21 cellular contexts compared by ENCODE assay signal in the genomic region with DNA sequence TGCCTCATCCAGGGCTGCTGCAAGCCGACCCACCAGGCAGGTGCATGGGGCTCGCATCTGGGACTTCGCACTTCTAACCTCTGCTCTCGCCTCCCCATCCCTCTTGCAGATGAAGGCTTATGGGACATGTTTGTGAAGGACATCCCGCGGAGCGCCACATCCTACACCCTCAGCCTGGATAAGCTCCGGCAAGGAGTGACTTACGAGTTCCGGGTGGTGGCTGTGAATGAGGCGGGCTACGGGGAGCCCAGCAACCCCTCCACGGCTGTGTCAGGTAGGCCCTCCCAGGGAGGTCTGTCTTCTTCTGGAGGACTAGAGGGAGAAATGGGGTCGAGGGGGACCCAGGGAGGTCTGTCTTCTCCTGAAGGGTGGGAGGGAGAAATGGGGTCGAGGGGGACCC.
"Had no signal": no experiment of that assay in that cellular context is flagged by ENCODE, and none has a peak within 500 bp of the region (broad histone marks: within the 10 kb centered on the region; RNA-seq: fewer than 3 reads in every experiment).

No MANE protein-coding gene starts in this region.

- DNase-seq: Kasumi-1, MM.1S, NCI-H1092 treated with DMSO at 0.1 percent for 48 hours, NCI-H1436, NCI-H187, NCI-H2029, NCI-H2081 treated with DMSO at 0.1 percent for 48 hours, NCI-H2171, NCI-H226, NCI-H446, NCI-H510A, NCI-H524 treated with DMSO at 0.1 percent for 48 hours, NCI-H69, NCI-H774, Right ventricle myocardium superior, RPMI8226, SIG-M5, SK-N-SH had no signal

- H3K27ac ChIP-seq: KMS-11 had no signal

- H3K9ac ChIP-seq: KMS-11, SK-N-SH had no signal

- FAIRE-seq: K562, RCC 7860 had no signal

- H3K4me2 ChIP-seq: KMS-11, SK-N-SH had no signal

- H3K9me3 ChIP-seq: SK-N-SH had no signal

- H3K4me3 ChIP-seq: K562 had no signal

- ATAC-seq: K562 had no signal
